ENCODE assay signal across 3 cellular contexts in genomic region chr10:32148864-32149256, GRCh38.
TF ChIP-seq lines count a peak whose summit lies in the region.

No MANE protein-coding gene starts in this region.

TF ChIP-seq in SK-N-SH, 30 proteins besides CTCF, POLR2A, EP300 and RAD21:
- TF ChIP-seq TEAD4 (IDR thresholded peaks at IDR 0.05; ENCODE audit: borderline replicate concordance, insufficient read depth) = no peak

TF ChIP-seq in SK-N-SH treated with all-trans-retinoic acid at 6 μM for 48 hours, 23 proteins besides CTCF, POLR2A, EP300 and RAD21:
- TF ChIP-seq GLIS3 (CRISPR knock-in tag; IDR thresholded peaks at IDR 0.05) (no peak), ZNF8 (CRISPR knock-in tag; IDR thresholded peaks at IDR 0.05) (no peak)

TF ChIP-seq in H1, 55 proteins besides CTCF, POLR2A, EP300 and RAD21:
- no peak for TF ChIP-seq HDAC2 (IDR thresholded peaks at IDR 0.05; ENCODE audit: borderline replicate concordance in 1 of 2, low read depth in 2 of 2, low read length in 2 of 2)
- TF ChIP-seq CBX8 (IDR thresholded peaks at IDR 0.05; ENCODE audit: borderline replicate concordance, low read depth, low read length) = no peak
- no peak for TF ChIP-seq YY1 (IDR thresholded peaks at IDR 0.05; ENCODE audit: low read depth, low read length)
- TF ChIP-seq ATF3 (IDR thresholded peaks at IDR 0.05; ENCODE audit: insufficient read depth, low read depth, low read length) = no peak
- no peak for TF ChIP-seq CHD2 (IDR thresholded peaks at IDR 0.05; ENCODE audit: low read length)
- TF ChIP-seq KDM5A (IDR thresholded peaks at IDR 0.05; ENCODE audit: low read length) = no peak
- TF ChIP-seq SP2 (IDR thresholded peaks at IDR 0.05; ENCODE audit: low read length) = no peak
- TF ChIP-seq NRF1 (IDR thresholded peaks at IDR 0.05; ENCODE audit: low read depth, low read length) = no peak
- TF ChIP-seq BRCA1 (IDR thresholded peaks at IDR 0.05; ENCODE audit: low read depth, low read length) = no peak
